Comparison of ENCODE assay signal across 1 cellular context in the genomic region with DNA sequence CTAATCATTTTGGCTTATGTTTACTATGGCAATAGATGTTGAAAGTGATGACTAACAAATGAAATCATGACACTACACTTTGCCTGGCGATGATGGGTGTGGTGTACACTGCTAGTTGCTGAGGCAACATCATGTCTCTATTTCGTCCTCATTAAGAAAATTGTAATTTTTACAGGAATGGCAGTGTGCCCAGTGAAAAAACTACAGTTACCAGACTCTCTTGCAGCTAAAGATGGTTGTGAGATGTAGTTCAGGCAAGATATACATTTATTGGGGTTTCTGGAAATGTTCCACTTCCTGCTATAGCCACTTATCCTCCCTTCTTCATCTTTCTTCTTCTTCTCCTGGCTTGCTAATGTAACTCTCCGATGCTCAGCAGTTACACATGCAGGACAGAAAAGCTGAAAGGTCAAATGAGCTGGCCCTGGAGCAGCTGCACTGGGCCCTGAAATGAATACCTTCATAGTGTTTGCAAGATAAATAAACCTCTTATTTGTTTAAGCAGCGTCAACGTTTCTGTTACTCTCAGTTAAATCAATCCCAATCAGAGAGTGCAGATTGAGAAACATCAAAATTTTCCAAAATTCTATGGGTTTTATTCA.
TF ChIP-seq lines count a peak whose summit lies in the region.

No MANE protein-coding gene starts in this region.

TF ChIP-seq in liver, 16 proteins besides CTCF, POLR2A, EP300 and RAD21 (continued from another document):
- TF ChIP-seq, protein P1, sequence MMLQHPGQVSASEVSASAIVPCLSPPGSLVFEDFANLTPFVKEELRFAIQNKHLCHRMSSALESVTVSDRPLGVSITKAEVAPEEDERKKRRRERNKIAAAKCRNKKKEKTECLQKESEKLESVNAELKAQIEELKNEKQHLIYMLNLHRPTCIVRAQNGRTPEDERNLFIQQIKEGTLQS (IDR thresholded peaks at IDR 0.05) = no peak
